Comparison of ENCODE assay signal across 8 cellular contexts in the genomic region with DNA sequence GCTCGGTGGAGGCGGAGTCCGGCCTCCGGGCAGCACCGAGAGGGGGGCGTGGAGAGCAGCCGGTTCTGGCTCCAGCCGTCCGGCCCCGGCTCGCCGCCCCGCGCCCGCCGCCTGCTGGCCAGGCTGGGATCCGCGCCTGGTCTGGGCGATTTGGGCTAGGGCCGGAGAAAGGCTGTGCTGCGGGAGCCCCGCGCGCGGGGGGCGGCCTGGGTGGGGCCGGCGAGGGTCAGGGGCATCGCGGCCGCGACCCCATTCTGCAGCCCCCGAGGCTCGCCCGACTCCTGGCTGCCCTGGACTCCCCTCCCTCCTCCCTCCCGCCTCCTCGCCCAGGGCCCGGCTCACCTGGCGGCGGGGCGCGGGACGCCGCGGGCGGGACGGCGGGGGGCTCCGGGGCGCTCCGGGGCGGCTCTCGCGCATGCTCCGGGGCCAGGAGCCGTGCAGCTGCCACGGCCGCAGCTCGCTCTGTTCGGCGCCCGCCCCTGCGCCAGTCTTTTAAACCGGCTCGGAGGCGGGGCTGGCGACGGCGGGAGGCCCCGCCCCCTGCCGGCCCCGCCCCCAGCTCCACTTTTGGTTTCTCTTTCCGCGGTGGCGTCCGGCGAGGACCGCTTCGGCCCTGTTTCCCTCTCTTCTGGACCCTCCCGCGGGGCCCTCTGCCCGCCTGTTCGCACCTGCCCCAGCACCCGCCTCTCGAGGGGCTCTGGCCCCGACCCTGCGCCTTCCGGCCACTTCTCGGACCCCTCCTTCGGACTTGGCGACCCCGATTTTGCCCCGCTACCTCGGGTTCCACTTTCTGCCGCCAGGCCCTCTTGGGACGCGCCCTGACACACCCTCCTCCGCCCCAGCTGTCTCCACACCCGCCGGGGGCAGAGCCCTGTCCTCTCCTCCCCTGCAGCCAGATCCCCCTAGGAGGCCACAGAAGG. TPM values are rescaled to one million over a fixed set of nuclear protein-coding genes. Genes with fewer than 3 reads are reported as not detected.
DNase-seq lines count a peak whose midpoint lies in the region; ATAC-seq and TF ChIP-seq lines count a peak whose summit lies in the region.

Gene SOCS1 (minus strand): TSS at position 468 of the 920 bp plus-strand sequence. CDS start 726 bp downstream, outside the sequence.

- H3K27me3 ChIP-seq in Caco-2 (replicated peaks; ENCODE audit: control insufficient read depth, insufficient read depth, low read length): no peaks in the 10 kb centered on the region
- H3K27me3 ChIP-seq in NT2/D1 (ENCODE audit: insufficient read depth, insufficient read length): peaks cover 3% of the 10 kb centered on the region

- CTCF ChIA-PET in Caco-2 (lab: Charles Lee): interaction anchor here (0.6 to 2.4 kb wide), 27 partner anchors 15 to 293 kb away, joined by 3 to 29 read pairs (median 4); no protein-coding TSS in a partner anchor

- no peaks in the 10 kb centered on the region for H3K9me3 Mint-ChIP-seq in Caco-2 (ENCODE audit: unreplicated experiment)

- H3K9me3 ChIP-seq in Caco-2 (no peaks in the 10 kb centered on the region), NT2/D1 (ENCODE audit: insufficient read depth, low read length) (no peaks in the 10 kb centered on the region)

- peak; percentile 79 to 91 for DNase-seq in Caco-2
- DNase-seq in HS-27A (ENCODE audit: low read depth): peak; percentile 53
- peak; percentile 79 for DNase-seq in NT2/D1 (ENCODE audit: low read depth, low spot score)
- peak; percentile 97 for DNase-seq in activated CD8-positive, alpha-beta memory T cell treated with anti-CD3 and anti-CD28 coated beads, Interleukin-2, amount 50 U/mL, for 48 hours
- DNase-seq in epithelial cell of prostate (ENCODE audit: low read depth, low spot score): no peak
- peak; percentile 89 for DNase-seq in mucosa of gallbladder (ENCODE audit: low spot score)
- DNase-seq in stimulated activated CD8-positive, alpha-beta memory T cell treated with anti-CD3 and anti-CD28 coated beads, Interleukin-4, amount 100 ng/mL, for 1 hour (ENCODE audit: low read depth in 2 of 2, low spot score in 1 of 2): peak; percentile 82 to 87

- peaks cover 24% of the 10 kb centered on the region for H3K4me1 Mint-ChIP-seq in Caco-2 (ENCODE audit: low read depth, unreplicated experiment)

- H3K4me3 ChIP-seq in Caco-2 (ENCODE audit: low read depth, low read length) (peak within 1 kb of the TSS; percentile 81), NT2/D1 (ENCODE audit: insufficient read length, low read depth) (peak within 1 kb of the TSS; percentile 81)

- ATAC-seq in GM19468 (IDR thresholded peaks at IDR 0.05; ENCODE audit: extremely low read depth, unreplicated experiment): peak; percentile 33

- H3K36me3 Mint-ChIP-seq in Caco-2 (ENCODE audit: insufficient read depth, unreplicated experiment): peaks cover 38% of the 10 kb centered on the region

- H3K27ac Mint-ChIP-seq in Caco-2 (ENCODE audit: unreplicated experiment): peak within 1 kb of the TSS; percentile 95

- peaks cover 26% of the 10 kb centered on the region for H3K4me1 ChIP-seq in Caco-2
- peaks cover 16% of the 10 kb centered on the region for H3K4me1 ChIP-seq in NT2/D1 (ENCODE audit: insufficient read depth, insufficient read length)

- no TSS peak for BruUV-seq in Caco-2 (replicated peaks; lab: Mats Ljungman, UMichigan)

- peak within 1 kb of the TSS; percentile 88 for H3K9ac ChIP-seq in NT2/D1 (ENCODE audit: insufficient read length, low read depth)

- H3K36me3 ChIP-seq in Caco-2 (ENCODE audit: control insufficient read depth, insufficient read depth, low read length) (no peaks in the 10 kb centered on the region), NT2/D1 (ENCODE audit: insufficient read depth, insufficient read length, low read length) (peaks cover 38% of the 10 kb centered on the region)

- no peaks in the 10 kb centered on the region for H3K27me3 Mint-ChIP-seq in Caco-2 (ENCODE audit: insufficient read depth, unreplicated experiment)

- intact Hi-C loops in Caco-2 (cut with micrococcal nuclease; ENCODE audit: unreplicated experiment): loop anchor here (1.0 to 10.0 kb wide), 5 partner anchors 23 to 285 kb away; no protein-coding TSS in a partner anchor

- peak in 1 of 2 experiments; percentile 83 for TF ChIP-seq CTCF in Caco-2 (IDR thresholded peaks at IDR 0.05; ENCODE audit: insufficient read depth in 1 of 2, low read depth in 1 of 2, low read length in 1 of 2, severe bottlenecking in 1 of 2, unreplicated experiment in 1 of 2)

- H3K27ac ChIP-seq in epithelial cell of prostate: peak within 1 kb of the TSS; percentile 73

- H3K4me3 Mint-ChIP-seq in Caco-2 (ENCODE audit: unreplicated experiment): peak within 1 kb of the TSS; percentile 97

- POLR2A ChIA-PET in Caco-2 (lab: Charles Lee): interaction anchor here (0.5 to 3.6 kb wide), 35 partner anchors 16 to 869 kb away, joined by 3 to 21 read pairs (median 6); partner anchors contain the start of genes PRM3 and SNX29

RNA-seq across cellular contexts. Expression of gene SOCS1, which starts in this region (rescaled TPM):
- total RNA-seq in Caco-2 (2022): 8.1 and 13.2 TPM in 2 replicates
- total RNA-seq in mucosa of gallbladder: 6.0 TPM
